7 cellular contexts compared by ENCODE assay signal in genomic region chr9:92140074-92140753, GRCh38. TPM values are rescaled to one million over a fixed set of nuclear protein-coding genes. Genes with fewer than 3 reads are reported as not detected.
DNase-seq lines count a peak whose midpoint lies in the region; ATAC-seq, FAIRE-seq and TF ChIP-seq lines count a peak whose summit lies in the region.

No MANE protein-coding gene starts in this region.

- H3K9me3 ChIP-seq in Panc1 (ENCODE audit: control insufficient read depth, insufficient read depth, low read depth, low read length): no peaks in the 10 kb centered on the region
- no peaks in the 10 kb centered on the region for H3K9me3 ChIP-seq in neural progenitor cell (ENCODE audit: low read depth)

- peaks cover 16% of the 10 kb centered on the region for H3K4me1 Mint-ChIP-seq in neural progenitor cell

- H2AFZ ChIP-seq in neural progenitor cell (replicated peaks): no peak overlapping the region

- H3F3A ChIP-seq in neural progenitor cell (ENCODE audit: low read depth): peaks cover 5% of the 10 kb centered on the region

- in situ Hi-C loops in Panc1 (cut with HindIII; ENCODE audit: low pct_unique_long_range_greater_than_20kb, low sequenced_read_pairs): no loop called here

- POLR2A ChIA-PET in Panc1 (lab: Charles Lee): no interaction called here

- no peak overlapping the region for H3K4me3 Mint-ChIP-seq in neural progenitor cell

- TF ChIP-seq CTCF in Panc1 (IDR thresholded peaks at IDR 0.05) (peak; percentile 81), neural progenitor cell (IDR thresholded peaks at IDR 0.05) (peak; percentile 96)

- no peak overlapping the region for H3K27ac Mint-ChIP-seq in neural progenitor cell

- FAIRE-seq in HTR-8/SVneo (lab: Jason Lieb, UNC): no peak

- peaks cover 2% of the 10 kb centered on the region for H3K9me3 Mint-ChIP-seq in neural progenitor cell

- H3K27ac ChIP-seq in Panc1 (ENCODE audit: low read length) (no peak overlapping the region), neural progenitor cell (no peak overlapping the region)

- H3K79me2 ChIP-seq in neural progenitor cell (ENCODE audit: low read depth): no peaks in the 10 kb centered on the region

- H3K4me1 ChIP-seq in Panc1 (ENCODE audit: control insufficient read depth, insufficient read depth, low read length) (no peaks in the 10 kb centered on the region), neural progenitor cell (no peaks in the 10 kb centered on the region)

- H3K27me3 ChIP-seq in Panc1 (ENCODE audit: control insufficient read depth, insufficient read depth, low read length) (no peaks in the 10 kb centered on the region), neural progenitor cell (peaks cover 39% of the 10 kb centered on the region)

- no peaks in the 10 kb centered on the region for H3K36me3 Mint-ChIP-seq in neural progenitor cell

- CTCF ChIA-PET in Panc1 (lab: Charles Lee): interaction anchor here (0.6 to 1.3 kb wide), 4 partner anchors 10 to 102 kb away, joined by 3 to 4 read pairs (median 3); no protein-coding TSS in a partner anchor

- DNase-seq in HTR-8/SVneo (ENCODE audit: insufficient read length, low spot score) (peak; percentile 64), Panc1 (ENCODE audit: low read depth, low spot score) (no peak), fibroblast of gingiva (ENCODE audit: low read depth) (peak; percentile 54), neural progenitor cell (ENCODE audit: low spot score) (peak; percentile 89), stromal cell of bone marrow (ENCODE audit: low read depth) (peak; percentile 25)
- DNase-seq in activated T-cell treated with anti-CD3 and anti-CD28 coated beads, Interleukin-2, amount 50 U/mL, for 48 hours: peak; percentile 80 to 82

- H4K20me1 ChIP-seq in neural progenitor cell (ENCODE audit: low read depth): no peaks in the 10 kb centered on the region

- H3K4me2 ChIP-seq in neural progenitor cell: no peak overlapping the region

- no TSS peak for BruUV-seq in Panc1 (replicated peaks; lab: Mats Ljungman, UMichigan)

- H3K4me3 ChIP-seq in Panc1 (ENCODE audit: low read depth in 2 of 2, low read length in 2 of 2) (peak overlapping the region in 1 of 2 experiments; percentile 43; a peak in 2 of 4 replicates), neural progenitor cell (no peak overlapping the region)

- H3K36me3 ChIP-seq in Panc1 (ENCODE audit: control insufficient read depth, insufficient read depth, low read length) (no peaks in the 10 kb centered on the region), neural progenitor cell (no peaks in the 10 kb centered on the region)

- peaks cover 30% of the 10 kb centered on the region for H3K27me3 Mint-ChIP-seq in neural progenitor cell (ENCODE audit: insufficient read depth, low read depth)

- intact Hi-C loops in Panc1 (cut with micrococcal nuclease; ENCODE audit: unreplicated experiment): no loop called here

- no peak overlapping the region for H3K9ac ChIP-seq in neural progenitor cell

- peak; percentile 62 for ATAC-seq in GM18502 (IDR thresholded peaks at IDR 0.05; ENCODE audit: poor library complexity, unreplicated experiment)
- peak; percentile 74 for ATAC-seq in Panc1

RNA-seq across cellular contexts. Expression of gene SPTLC1, which starts 25.0 kb away (rescaled TPM):
- total RNA-seq in Panc1 (2021; ENCODE audit: unreplicated experiment) (58.8 TPM), neural progenitor cell (ENCODE audit: low replicate concordance) (86.3 and 119 TPM in 2 replicates)
- 40.1 TPM for polyA plus RNA-seq in Panc1 (2012; ENCODE audit: insufficient read length)
